ENCODE assay signal across 8 cellular contexts in the genomic region with DNA sequence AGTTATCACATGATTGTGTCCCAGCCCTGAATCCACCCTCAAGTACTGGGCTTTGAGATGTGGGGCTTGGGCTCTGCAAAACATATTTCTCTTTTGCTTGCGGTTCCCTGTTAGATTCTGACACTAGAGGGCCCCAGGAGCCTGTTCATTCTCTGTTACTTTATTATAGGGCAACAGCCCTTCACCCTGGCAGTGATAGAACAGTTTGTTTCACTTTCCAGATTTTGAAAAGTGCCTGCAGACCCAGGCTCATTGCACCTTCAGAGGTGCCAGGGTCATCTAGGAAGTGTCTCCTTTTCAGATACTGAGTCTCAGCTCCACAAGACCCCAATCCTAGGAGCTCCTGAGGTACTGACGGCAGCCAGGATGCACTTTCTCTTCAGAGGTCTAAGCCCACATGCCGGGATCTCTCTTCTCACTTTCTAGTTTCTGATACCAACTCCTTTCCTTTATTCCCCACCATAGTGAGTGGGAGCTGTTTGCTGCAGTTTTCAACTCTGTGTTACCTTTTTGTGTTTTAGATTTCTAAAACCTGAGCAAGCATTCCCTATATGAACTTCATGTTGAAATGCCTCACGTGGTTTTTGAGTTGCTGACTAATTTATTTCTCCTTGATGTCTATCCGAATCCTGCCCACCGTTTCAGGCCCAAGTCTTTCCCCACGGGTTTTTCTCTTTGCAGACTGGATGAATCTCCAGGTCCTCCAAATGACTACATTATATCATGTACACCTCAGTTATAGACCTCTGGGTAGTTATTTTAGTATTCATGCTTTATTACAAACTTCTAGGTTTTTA. TPM values are rescaled to one million over a fixed set of nuclear protein-coding genes. Genes with fewer than 3 reads are reported as not detected.
DNase-seq lines count a peak whose midpoint lies in the region; ATAC-seq, FAIRE-seq and TF ChIP-seq lines count a peak whose summit lies in the region.

No MANE protein-coding gene starts in this region.

- no peak overlapping the region for H3K4me2 ChIP-seq in mesendoderm (ENCODE audit: low read length)

- H3K79me2 ChIP-seq in mesendoderm (ENCODE audit: control insufficient read depth, insufficient read depth, low read length) = no peaks in the 10 kb centered on the region

- no peaks in the 10 kb centered on the region for H3K79me1 ChIP-seq in mesendoderm (ENCODE audit: low read length)

- H3K23ac ChIP-seq in mesendoderm (ENCODE audit: low read length) = no peak overlapping the region

- no peak overlapping the region for H4K8ac ChIP-seq in mesendoderm (ENCODE audit: low read depth, low read length)

- H2BK15ac ChIP-seq in mesendoderm (replicated peaks; ENCODE audit: low read depth) = no peak overlapping the region

- H3K4me3 ChIP-seq in mesendoderm (ENCODE audit: low read length) = no peak overlapping the region

- H4K5ac ChIP-seq in mesendoderm (ENCODE audit: low read length) = no peak overlapping the region

- H2BK120ac ChIP-seq in mesendoderm (ENCODE audit: low read depth, low read length) = no peak overlapping the region

- H3K36me3 Mint-ChIP-seq in activated CD4-positive, alpha-beta T cell treated with anti-CD3 and anti-CD28 coated beads, Interleukin-2, amount 10 ng/mL, durations not matched to agents 24 days and 14 days (ENCODE audit: low read depth) = no peaks in the 10 kb centered on the region

- H3K56ac ChIP-seq in mesendoderm (ENCODE audit: low read length) = no peak overlapping the region

- no peaks in the 10 kb centered on the region for H3K36me3 ChIP-seq in mesendoderm (ENCODE audit: control insufficient read depth, insufficient read depth, low read length)

- WGBS in mesendoderm (ENCODE audit: extremely low coverage, insufficient coverage, low lambda C conversion rate) = no CpG with 5 or more reads among the region's 7 CpGs

- DNase-seq in GM12891 (ENCODE audit: insufficient read length, low spot score) = no peak
- peak; percentile 50 to 75 for DNase-seq in NCI-H526 (lab: John Stamatoyannopoulos, UW)
- DNase-seq in activated CD4-positive, alpha-beta T cell treated with anti-CD3 and anti-CD28 coated beads, Interleukin-2, amount 10 ng/mL, durations not matched to agents 24 days and 14 days = peak; percentile 91
- DNase-seq in effector CD4-positive, alpha-beta T cell = peak; percentile 44
- DNase-seq in mesendoderm = peak; percentile 68
- peak in 28 of 49 donors; percentile 4 to 62 (median 14) for DNase-seq in substantia nigra (lab: John Stamatoyannopoulos, UW)

- H3K27ac Mint-ChIP-seq in activated CD4-positive, alpha-beta T cell treated with anti-CD3 and anti-CD28 coated beads, Interleukin-2, amount 10 ng/mL, durations not matched to agents 24 days and 14 days = no peak overlapping the region

- no peak overlapping the region for H3K27ac ChIP-seq in mesendoderm (ENCODE audit: low read depth, low read length)
- H3K27ac ChIP-seq in substantia nigra (ENCODE audit: low read depth, low read length, poor library complexity, severe bottlenecking) = no peak overlapping the region

- peaks cover 12% of the 10 kb centered on the region for H3K4me1 Mint-ChIP-seq in activated CD4-positive, alpha-beta T cell treated with anti-CD3 and anti-CD28 coated beads, Interleukin-2, amount 10 ng/mL, durations not matched to agents 24 days and 14 days

- H2AK5ac ChIP-seq in mesendoderm (ENCODE audit: low read length) = no peak overlapping the region

- no peak overlapping the region for H2BK5ac ChIP-seq in mesendoderm (ENCODE audit: low read length)

- H3K27me3 ChIP-seq in mesendoderm (ENCODE audit: insufficient read depth, low read length, poor library complexity) = peaks cover 8% of the 10 kb centered on the region

- peak overlapping the region; percentile 12 for H3K4me3 Mint-ChIP-seq in activated CD4-positive, alpha-beta T cell treated with anti-CD3 and anti-CD28 coated beads, Interleukin-2, amount 10 ng/mL, durations not matched to agents 24 days and 14 days

- no peaks in the 10 kb centered on the region for H3K9me3 Mint-ChIP-seq in activated CD4-positive, alpha-beta T cell treated with anti-CD3 and anti-CD28 coated beads, Interleukin-2, amount 10 ng/mL, durations not matched to agents 24 days and 14 days

- intact Hi-C loops in activated CD4-positive, alpha-beta T cell treated with anti-CD3 and anti-CD28 coated beads, Interleukin-2, amount 10 ng/mL, durations not matched to agents 24 days and 14 days (cut with micrococcal nuclease) = loop anchor here (1.0 kb wide), 1 partner anchor 472 kb away; no protein-coding TSS in a partner anchor

- FAIRE-seq in A204.1 (lab: Jason Lieb, UNC) (peak; percentile 94), GM12891 (lab: Jason Lieb, UNC) (peak; percentile 72)

- no peak overlapping the region for H3K9ac ChIP-seq in mesendoderm (ENCODE audit: low read length)

- H3K4me1 ChIP-seq in mesendoderm (ENCODE audit: control insufficient read depth, low read depth, low read length) = no peaks in the 10 kb centered on the region

- no peak overlapping the region for H3K4ac ChIP-seq in mesendoderm (ENCODE audit: low read depth, low read length)

- no peak overlapping the region for H3K18ac ChIP-seq in mesendoderm (ENCODE audit: low read length)

- peaks cover 16% of the 10 kb centered on the region for H3K27me3 Mint-ChIP-seq in activated CD4-positive, alpha-beta T cell treated with anti-CD3 and anti-CD28 coated beads, Interleukin-2, amount 10 ng/mL, durations not matched to agents 24 days and 14 days

- TF ChIP-seq POLR2A in GM12891 (IDR thresholded peaks at IDR 0.05; ENCODE audit: low read depth, low read length) = no peak

- peak; percentile 80 for ATAC-seq in HG03354 (IDR thresholded peaks at IDR 0.05; ENCODE audit: poor library complexity, severe bottlenecking, unreplicated experiment)

TF ChIP-seq in GM12891, 5 proteins besides CTCF, POLR2A, EP300 and RAD21:
- TF ChIP-seq PAX5 (IDR thresholded peaks at IDR 0.05; ENCODE audit: insufficient read depth, low read length, severe bottlenecking) (no peak), SPI1 (IDR thresholded peaks at IDR 0.05; ENCODE audit: low read depth, low read length) (no peak), TAF1 (IDR thresholded peaks at IDR 0.05; ENCODE audit: low read depth, low read length) (no peak), POLR2AphosphoS5 (IDR thresholded peaks at IDR 0.05; ENCODE audit: low read depth, low read length) (no peak), POU2F2 (IDR thresholded peaks at IDR 0.05; ENCODE audit: low read depth, low read length) (no peak)
TF ChIP-seq in GM12891: peak in this region for 0.

RNA-seq across cellular contexts. Expression of gene ABT1, which starts 10.9 kb away (rescaled TPM):
- 18.4 TPM for polyA plus RNA-seq in GM12891 (2012; ENCODE audit: low read depth, missing spikeins)
- 31.9 and 32.1 TPM in 2 replicates for total RNA-seq in activated CD4-positive, alpha-beta T cell treated with anti-CD3 and anti-CD28 coated beads, Interleukin-2, amount 10 ng/mL, durations not matched to agents 24 days and 14 days
- polyA plus RNA-seq in mesendoderm (2013, experiment 1 of 2) = 24.5 TPM
- polyA plus RNA-seq in mesendoderm (2013, experiment 2 of 2) = 24.8 TPM

RNA-seq across cellular contexts. Expression of gene ZNF322, which starts 51.9 kb away (rescaled TPM):
- polyA plus RNA-seq in GM12891 (2012; ENCODE audit: low read depth, missing spikeins) = 3.8 TPM
- 9.8 and 11.0 TPM in 2 replicates for total RNA-seq in activated CD4-positive, alpha-beta T cell treated with anti-CD3 and anti-CD28 coated beads, Interleukin-2, amount 10 ng/mL, durations not matched to agents 24 days and 14 days
- polyA plus RNA-seq in mesendoderm (2013, experiment 1 of 2) = 7.4 TPM
- 7.7 TPM for polyA plus RNA-seq in mesendoderm (2013, experiment 2 of 2)
